21 cellular contexts compared by ENCODE assay signal in genomic region chr4:4424499-4425115, GRCh38.
"Had no signal": no experiment of that assay in that cellular context is flagged by ENCODE, and none has a peak within 500 bp of the region (broad histone marks: within the 10 kb centered on the region; RNA-seq: fewer than 3 reads in every experiment).

No MANE protein-coding gene starts in this region.

- H3K4me1 Mint-ChIP-seq: mesothelial cell of epicardium had no signal

- DNase-seq: activated CD4-positive, alpha-beta T cell treated with anti-CD3 and anti-CD28 coated beads for 1 hour; activated CD4-positive, alpha-beta T cell treated with anti-CD3 and anti-CD28 coated beads, Interleukin-2, amount 50 U/mL, for 1 hour; activated naive CD8-positive, alpha-beta T cell treated with anti-CD3 and anti-CD28 coated beads for 36 hours; activated T-cell treated with anti-CD3 and anti-CD28 coated beads for 4 hours; erythroblast; foreskin fibroblast; heart right ventricle; left colon; natural killer cell; ovary; psoas muscle; right cardiac atrium; SIG-M5; SK-N-SH; stimulated activated CD4-positive, alpha-beta T cell treated with anti-CD3 and anti-CD28 coated beads, Interleukin-4, amount 100 ng/mL, for 24 hours; stomach had no signal

- H3K27me3 Mint-ChIP-seq: activated naive CD8-positive, alpha-beta T cell treated with anti-CD3 and anti-CD28 coated beads for 36 hours had no signal

- ATAC-seq: heart right ventricle, left colon, natural killer cell, psoas muscle, right cardiac atrium had no signal

- H3K4me2 ChIP-seq: SK-N-SH had no signal

- H3K36me3 ChIP-seq: ovary had no signal

- H3K9me2 ChIP-seq: SK-N-SH had no signal

- H3K4me1 ChIP-seq: heart right ventricle, psoas muscle, stomach, suprapubic skin, tibial nerve had no signal

- H3K27ac Mint-ChIP-seq: activated naive CD8-positive, alpha-beta T cell treated with anti-CD3 and anti-CD28 coated beads for 36 hours; mesothelial cell of epicardium; natural killer cell had no signal

- H3K9ac ChIP-seq: SK-N-SH had no signal

- H3K27ac ChIP-seq: heart right ventricle, ovary, psoas muscle, stomach, suprapubic skin, tibial nerve, VCaP had no signal

- H3K9me3 ChIP-seq: heart right ventricle, ovary, psoas muscle, SK-N-SH, stomach, suprapubic skin, tibial nerve had no signal

- H3K4me3 ChIP-seq: heart right ventricle, lung, ovary, psoas muscle, stomach, suprapubic skin, tibial nerve had no signal

- H3K4me3 Mint-ChIP-seq: activated naive CD8-positive, alpha-beta T cell treated with anti-CD3 and anti-CD28 coated beads for 36 hours; mesothelial cell of epicardium; natural killer cell had no signal

- H3K9me3 Mint-ChIP-seq: activated naive CD8-positive, alpha-beta T cell treated with anti-CD3 and anti-CD28 coated beads for 36 hours; mesothelial cell of epicardium; natural killer cell had no signal

- H3K27me3 ChIP-seq: heart right ventricle, ovary, stomach, suprapubic skin, tibial nerve had no signal
